8 cellular contexts compared by ENCODE assay signal in the genomic region with DNA sequence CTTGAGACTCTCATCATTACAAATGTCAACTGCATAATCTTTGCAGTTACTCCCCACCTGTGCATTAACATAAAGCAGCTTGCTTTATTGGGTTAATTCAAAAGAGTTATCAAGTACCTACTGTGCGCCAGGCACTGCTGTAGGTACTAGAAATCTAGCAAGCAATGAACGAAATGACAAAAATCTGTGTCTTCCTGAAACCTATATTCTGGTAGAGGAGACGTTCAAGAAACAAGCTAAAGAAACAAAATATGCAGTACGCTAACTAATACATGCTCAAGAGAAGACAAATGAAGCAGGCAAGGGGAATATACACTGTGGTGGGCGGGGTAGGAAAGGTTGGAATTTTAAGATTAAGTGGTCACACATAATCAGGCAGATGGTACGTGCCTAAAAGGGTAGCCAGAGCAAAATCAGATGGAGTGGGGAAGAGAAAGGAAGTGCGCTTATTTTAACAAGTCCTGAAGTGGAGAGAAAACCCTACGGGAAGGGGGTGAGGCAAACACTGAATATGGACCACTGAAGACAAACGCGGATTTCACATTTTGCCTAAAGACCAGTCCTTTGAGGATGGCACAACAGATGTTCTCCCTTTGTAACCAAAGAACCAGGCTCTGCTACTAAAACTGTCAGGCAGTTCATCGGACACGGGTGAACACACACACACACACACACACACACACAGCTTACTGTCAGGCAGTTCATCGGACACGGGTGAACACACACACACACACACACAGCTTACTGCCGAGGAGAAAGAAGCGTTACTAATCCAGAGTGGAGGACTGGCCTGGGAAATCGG. TPM values are rescaled to one million over a fixed set of nuclear protein-coding genes. Genes with fewer than 3 reads are reported as not detected.
DNase-seq lines count a peak whose midpoint lies in the region; FAIRE-seq and TF ChIP-seq lines count a peak whose summit lies in the region.

No MANE protein-coding gene starts in this region.

- H3K27me3 Mint-ChIP-seq in T-helper 1 cell treated with Interleukin-12 subunit alpha and Interleukin-12 subunit beta and Interleukin-4 antibody, amounts not matched to agents 30 μg/mL and 1 μg/mL, for 36 hours (ENCODE audit: low read depth) = peaks cover 73% of the 10 kb centered on the region
- no peaks in the 10 kb centered on the region for H3K27me3 Mint-ChIP-seq in osteocyte (ENCODE audit: unreplicated experiment)

- no peaks in the 10 kb centered on the region for H3K9me3 Mint-ChIP-seq in T-helper 1 cell treated with Interleukin-12 subunit alpha and Interleukin-12 subunit beta and Interleukin-4 antibody, amounts not matched to agents 30 μg/mL and 1 μg/mL, for 36 hours
- H3K9me3 Mint-ChIP-seq in osteocyte (ENCODE audit: unreplicated experiment) = no peaks in the 10 kb centered on the region

- no peaks in the 10 kb centered on the region for H3K36me3 ChIP-seq in NT2/D1 (ENCODE audit: insufficient read depth, insufficient read length, low read length)

- H3K4me1 Mint-ChIP-seq in T-helper 1 cell treated with Interleukin-12 subunit alpha and Interleukin-12 subunit beta and Interleukin-4 antibody, amounts not matched to agents 30 μg/mL and 1 μg/mL, for 36 hours (ENCODE audit: low read depth) = peaks cover 6% of the 10 kb centered on the region
- peaks cover 43% of the 10 kb centered on the region for H3K4me1 Mint-ChIP-seq in osteocyte (ENCODE audit: unreplicated experiment)

- H3K4me3 ChIP-seq in NT2/D1 (ENCODE audit: insufficient read length, low read depth) (peak overlapping the region; percentile 60), epithelial cell of proximal tubule (ENCODE audit: low read depth, low read length) (peak overlapping the region; percentile 41)

- TF ChIP-seq CTCF in epithelial cell of proximal tubule (conservative IDR thresholded peaks at IDR 0.05; ENCODE audit: low read depth, low read length) = no peak
- TF ChIP-seq CTCF in osteocyte (IDR thresholded peaks at IDR 0.05) = no peak

- H3K9ac ChIP-seq in NT2/D1 (ENCODE audit: insufficient read length, low read depth) = peak overlapping the region; percentile 76

- no peaks in the 10 kb centered on the region for H3K4me1 ChIP-seq in NT2/D1 (ENCODE audit: insufficient read depth, insufficient read length)

- H3K27me3 ChIP-seq in NT2/D1 (ENCODE audit: insufficient read depth, insufficient read length) = peaks cover 30% of the 10 kb centered on the region

- H3K36me3 Mint-ChIP-seq in T-helper 1 cell treated with Interleukin-12 subunit alpha and Interleukin-12 subunit beta and Interleukin-4 antibody, amounts not matched to agents 30 μg/mL and 1 μg/mL, for 36 hours (ENCODE audit: low read depth) = peaks cover 4% of the 10 kb centered on the region
- H3K36me3 Mint-ChIP-seq in osteocyte (ENCODE audit: unreplicated experiment) = no peaks in the 10 kb centered on the region

- no peak for DNase-seq in T-helper 1 cell
- DNase-seq in NT2/D1 (ENCODE audit: low read depth, low spot score) = no peak
- DNase-seq in epithelial cell of proximal tubule (ENCODE audit: low read depth) = peak; percentile 47
- DNase-seq in osteocyte (ENCODE audit: extremely low spot score, unreplicated experiment) = no peak
- no peak for DNase-seq in urothelium cell line (ENCODE audit: low spot score)
- DNase-seq in hepatic stellate cell (ENCODE audit: low spot score) = no peak
- DNase-seq in DMS153 treated with DMSO at 0.1 percent for 48 hours (lab: John Stamatoyannopoulos, UW; ENCODE audit: unreplicated experiment) = no peak

- peak overlapping the region; percentile 76 for H3K4me3 Mint-ChIP-seq in T-helper 1 cell treated with Interleukin-12 subunit alpha and Interleukin-12 subunit beta and Interleukin-4 antibody, amounts not matched to agents 30 μg/mL and 1 μg/mL, for 36 hours
- H3K4me3 Mint-ChIP-seq in osteocyte (ENCODE audit: unreplicated experiment) = peak overlapping the region; percentile 81

- no peak overlapping the region for H3K27ac Mint-ChIP-seq in T-helper 1 cell treated with Interleukin-12 subunit alpha and Interleukin-12 subunit beta and Interleukin-4 antibody, amounts not matched to agents 30 μg/mL and 1 μg/mL, for 36 hours
- H3K27ac Mint-ChIP-seq in osteocyte (ENCODE audit: unreplicated experiment) = peak overlapping the region; percentile 76

- no peak for FAIRE-seq in urothelium cell line (lab: Jason Lieb, UNC)

- H3K9me3 ChIP-seq in NT2/D1 (ENCODE audit: insufficient read depth, low read length) = peaks cover 11% of the 10 kb centered on the region; the same call in 1 of the 2 replicates

RNA-seq across cellular contexts. Expression of gene ELOVL2, which starts 1.2 kb away (rescaled TPM):
- total RNA-seq in epithelial cell of proximal tubule (1.3 and 1.4 TPM in 2 replicates), osteocyte (55.1 and 57.0 TPM in 2 replicates)

RNA-seq across cellular contexts. Expression of gene SMIM13, which starts 50.7 kb away (rescaled TPM):
- total RNA-seq in epithelial cell of proximal tubule (8.6 and 15.3 TPM in 2 replicates), osteocyte (19.6 and 20.5 TPM in 2 replicates)

Comparison
In these comparisons a context has a peak if more than half of its experiments do, and no peak if none do; other contexts are left out.
1. RNA of gene ELOVL2, which starts 1.2 kb away (total RNA-seq): 55.1 to 57.0 TPM in osteocyte; 1.3 to 1.4 TPM in epithelial cell of proximal tubule; every median in the first group is over 10 times any median in the second.